ENCODE assay signal across 19 cellular contexts in genomic region chr18:34730774-34731173, GRCh38. TPM values are rescaled to one million over a fixed set of nuclear protein-coding genes. Genes with fewer than 3 reads are reported as not detected.
A peak's percentile ranks its signal among the peaks of the same experiment; 100 is the strongest.
DNase-seq lines count a peak whose midpoint lies in the region; ATAC-seq and TF ChIP-seq lines count a peak whose summit lies in the region.
"Had no signal": no experiment of that assay in that cellular context is flagged by ENCODE, and none has a peak within 500 bp of the region (broad histone marks: within the 10 kb centered on the region; RNA-seq: fewer than 3 reads in every experiment).

No MANE protein-coding gene starts in this region.

- TF ChIP-seq POLR2A in vagina (IDR thresholded peaks at IDR 0.05), result no peak

- no peak overlapping the region for H3K4me3 ChIP-seq in astrocyte of the spinal cord (ENCODE audit: low read depth, low read length)
- H3K4me3 ChIP-seq in vagina, result no peak overlapping the region
- H3K4me3 ChIP-seq: cardiac muscle cell, GM12878, mucosa of descending colon, prostate gland, skin epidermis had no signal

- peak; percentile 18 for DNase-seq in astrocyte of the spinal cord (ENCODE audit: low read depth, low spot score)
- no peak for DNase-seq in left cardiac atrium
- DNase-seq in omental fat pad (ENCODE audit: low spot score), result no peak
- no peak for DNase-seq in vagina (ENCODE audit: extremely low spot score in 2 of 2)
- no peak for DNase-seq in NOMO-1 treated with dmso at 0.1 percent for 144 hours (lab: John Stamatoyannopoulos, UW; ENCODE audit: unreplicated experiment)
- no peak for DNase-seq in activated effector memory CD4-positive, alpha-beta T cell treated with Interleukin-2 at 50 U/mL for 16 hours
- no peak for DNase-seq in NCI-H2171 (lab: John Stamatoyannopoulos, UW)
- DNase-seq: activated CD4-positive, alpha-beta T cell treated with anti-CD3 and anti-CD28 coated beads for 36 hours; activated CD8-positive, alpha-beta memory T cell treated with anti-CD3 and anti-CD28 coated beads for 24 hours; activated T-cell treated with anti-CD3 and anti-CD28 coated beads, Interleukin-2, amount 50 U/mL, for 24 hours; H9; mucosa of descending colon; NCI-H1105; NCI-H1930 had no signal

- H3K36me3 ChIP-seq in vagina, result no peaks in the 10 kb centered on the region
- H3K36me3 ChIP-seq: cardiac muscle cell, prostate gland had no signal

- no peaks in the 10 kb centered on the region for H3K27me3 ChIP-seq in vagina
- H3K27me3 ChIP-seq: cardiac muscle cell had no signal

- intact Hi-C loops in left cardiac atrium (cut with DNase I), result no loop called here
- intact Hi-C loops in vagina (cut with DNase I), result no loop called here

- no peaks in the 10 kb centered on the region for H3K9me3 ChIP-seq in vagina
- H3K9me3 ChIP-seq: mucosa of descending colon, prostate gland had no signal

- peak overlapping the region; percentile 60 for H3K27ac ChIP-seq in vagina
- H3K27ac ChIP-seq: cardiac muscle cell, skin epidermis had no signal

- peak; percentile 50 to 90 for ATAC-seq in left cardiac atrium
- peak; percentile 76 for ATAC-seq in omental fat pad (ENCODE audit: low FRiP score)
- ATAC-seq: activated CD4-positive, alpha-beta T cell treated with anti-CD3 and anti-CD28 coated beads for 36 hours; GM12878; left lobe of liver; mucosa of descending colon had no signal

- in situ Hi-C loops in astrocyte of the spinal cord (cut with HindIII; ENCODE audit: low sequenced_read_pairs), result no loop called here

- no peaks in the 10 kb centered on the region for H3K4me1 ChIP-seq in vagina
- H3K4me1 ChIP-seq: prostate gland had no signal

- TF ChIP-seq CTCF in astrocyte of the spinal cord (IDR thresholded peaks at IDR 0.05; ENCODE audit: low read depth, low read length) (no peak), omental fat pad (IDR thresholded peaks at IDR 0.05) (no peak), vagina (IDR thresholded peaks at IDR 0.05) (no peak)

RNA-seq across cellular contexts. Expression of gene DTNA, which starts 20.7 kb away (rescaled TPM):
- 100 to 1,000 TPM; 113 to 128 TPM for total RNA-seq in left cardiac atrium
- 10 to 100 TPM; 22.7 to 60.5 (median 43.7) TPM for total RNA-seq in omental fat pad
- total RNA-seq in vagina, result 18.4 TPM
